ENCODE assay signal across 8 cellular contexts in genomic region chr14:68937790-68938514, GRCh38. TPM values are rescaled to one million over a fixed set of nuclear protein-coding genes. Genes with fewer than 3 reads are reported as not detected.
DNase-seq lines count a peak whose midpoint lies in the region; ATAC-seq and TF ChIP-seq lines count a peak whose summit lies in the region.

No MANE protein-coding gene starts in this region.

- H3K4me1 ChIP-seq in lung (ENCODE audit: control insufficient read depth in 2 of 2, insufficient read depth in 2 of 2, low read length in 2 of 2) (peaks cover 35 to 51% of the 10 kb centered on the region in 2 donors), uterus (peaks cover 21 to 31% of the 10 kb centered on the region in 2 donors)

- TF ChIP-seq CTCF in lung (IDR thresholded peaks at IDR 0.05; ENCODE audit: control extremely low read depth, extremely low read depth) (no peak), uterus (IDR thresholded peaks at IDR 0.05) (peak; percentile 45 to 55 (median 50))

- intact Hi-C loops in uterus (cut with DNase I; ENCODE audit: low total_unique reads) = no loop called here

- H3K27ac ChIP-seq in caudate nucleus (ENCODE audit: low read depth, low read length) = peak overlapping the region; percentile 82
- peak overlapping the region; percentile 78 to 83 for H3K27ac ChIP-seq in lung (ENCODE audit: low read depth in 1 of 2, low read length in 1 of 2)
- H3K27ac ChIP-seq in uterus = peak overlapping the region; percentile 93 to 95

- H3K4me3 ChIP-seq in lung (no peak overlapping the region), uterus (no peak overlapping the region)

- DNase-seq in activated T-cell treated with anti-CD3 and anti-CD28 coated beads for 4 hours = peak; percentile 11
- no peak for DNase-seq in activated T-cell treated with anti-CD3 and anti-CD28 coated beads, Interleukin-2, amount 50 U/mL, for 1 hour
- DNase-seq in caudate nucleus (lab: John Stamatoyannopoulos, UW) = peak in 28 of 61 donors; percentile 13 to 81 (median 42)
- DNase-seq in lung (ENCODE audit: low spot score) = no peak
- DNase-seq in uterus = peak; percentile 67 to 78

- H3K27me3 ChIP-seq in lung (ENCODE audit: control insufficient read depth, insufficient read depth) (no peaks in the 10 kb centered on the region), uterus (no peaks in the 10 kb centered on the region)

- ATAC-seq in lung (ENCODE audit: insufficient read depth, low FRiP score) (no peak), HG03139 (IDR thresholded peaks at IDR 0.05; ENCODE audit: unreplicated experiment) (no peak), HG03135 (IDR thresholded peaks at IDR 0.05; ENCODE audit: unreplicated experiment) (no peak), GM19035 (IDR thresholded peaks at IDR 0.05; ENCODE audit: unreplicated experiment) (no peak)

- H3K36me3 ChIP-seq in lung (ENCODE audit: control insufficient read depth in 2 of 2, insufficient read depth in 2 of 2, low read length in 2 of 2) (no peaks in the 10 kb centered on the region), uterus (no peaks in the 10 kb centered on the region)

- 59 to 64% methylated on average over 8 of the region's 8 CpGs for WGBS in lung, 2 donors

- no peaks in the 10 kb centered on the region for H3K9me3 ChIP-seq in lung (ENCODE audit: control insufficient read depth in 2 of 2, insufficient read depth in 1 of 2, low read length in 1 of 2)
- H3K9me3 ChIP-seq in uterus = no peaks in the 10 kb centered on the region

- peak in 1 of 2 donors; percentile 46 for TF ChIP-seq POLR2A in uterus (IDR thresholded peaks at IDR 0.05)

RNA-seq across cellular contexts. Expression of gene ACTN1, which starts 41.1 kb away (rescaled TPM):
- total RNA-seq in lung (100 to 1,000 TPM; 117 to 168 TPM), uterus (100 to 1,000 TPM; 147 to 538 (median 343) TPM)
- polyA plus RNA-seq in lung = 100 to 1,000 TPM in 1 of 2 donors, 10 to 100 TPM in 1; 40.9 to 116 TPM

Comparison
In these comparisons a context has a peak if more than half of its experiments do, and no peak if none do; other contexts are left out.
1. DNase-seq: peak in activated T-cell treated with anti-CD3 and anti-CD28 coated beads for 4 hours (single experiment) and uterus (2 of 2); none in activated T-cell treated with anti-CD3 and anti-CD28 coated beads, Interleukin-2, amount 50 U/mL, for 1 hour (single experiment) and lung (single experiment).
2. Peak in every context shown above with its lines, with median percentiles within 50 percentile points of each other: H3K27ac ChIP-seq.